24 cellular contexts compared by ENCODE assay signal in genomic region chr6:34043371-34043770, GRCh38.
"Had no signal": no experiment of that assay in that cellular context is flagged by ENCODE, and none has a peak within 500 bp of the region (broad histone marks: within the 10 kb centered on the region; RNA-seq: fewer than 3 reads in every experiment).

No MANE protein-coding gene starts in this region.

- DNase-seq: activated CD4-positive, alpha-beta memory T cell treated with anti-CD3 and anti-CD28 coated beads, Interleukin-2, amount 10 ng/mL, durations not matched to agents 7 days and 5 days; activated CD4-positive, alpha-beta T cell treated with anti-CD3 and anti-CD28 coated beads for 1 hour; activated CD4-positive, alpha-beta T cell treated with anti-CD3 and anti-CD28 coated beads for 4 hours; activated CD4-positive, alpha-beta T cell treated with anti-CD3 and anti-CD28 coated beads, Interleukin-2, amount 10 ng/mL, durations not matched to agents 7 days and 5 days; activated CD4-positive, alpha-beta T cell treated with anti-CD3 and anti-CD28 coated beads, Interleukin-2, amount 50 U/mL, for 4 hours; activated CD8-positive, alpha-beta memory T cell treated with anti-CD3 and anti-CD28 coated beads, Interleukin-2, amount 50 U/mL, for 48 hours; activated effector memory CD4-positive, alpha-beta T cell treated with Interleukin-2 at 50 U/mL for 16 hours; activated naive CD4-positive, alpha-beta T cell treated with anti-CD3 and anti-CD28 coated beads for 36 hours; activated naive CD8-positive, alpha-beta T cell treated with anti-CD3 and anti-CD28 coated beads for 36 hours; activated naive CD8-positive, alpha-beta T cell treated with anti-CD3 and anti-CD28 coated beads, Interleukin-2, amount 50 U/mL, for 24 hours; activated T-cell treated with anti-CD3 and anti-CD28 coated beads for 4 hours; activated T-cell treated with anti-CD3 and anti-CD28 coated beads, Interleukin-2, amount 50 U/mL, for 24 hours; adrenal gland; amygdala; aorta; body of pancreas; central memory CD4-positive, alpha-beta T cell; dorsolateral prefrontal cortex; effector memory CD4-positive, alpha-beta T cell; endodermal cell; foreskin fibroblast; T-helper 2 cell had no signal

- H3K27ac ChIP-seq: adrenal gland, body of pancreas, coronary artery, VCaP had no signal

- H3K4me3 ChIP-seq: adrenal gland, body of pancreas, coronary artery, dorsolateral prefrontal cortex had no signal

- H3K36me3 ChIP-seq: adrenal gland had no signal

- H3K9me3 ChIP-seq: adrenal gland, body of pancreas had no signal

- H3K27me3 ChIP-seq: adrenal gland, body of pancreas, dorsolateral prefrontal cortex had no signal

- H3K4me1 ChIP-seq: adrenal gland, body of pancreas had no signal
